22 cellular contexts compared by ENCODE assay signal in genomic region chr17:35748979-35749378, GRCh38. TPM values are rescaled to one million over a fixed set of nuclear protein-coding genes. Genes with fewer than 3 reads are reported as not detected.
"Had no signal": no experiment of that assay in that cellular context is flagged by ENCODE, and none has a peak within 500 bp of the region (broad histone marks: within the 10 kb centered on the region; RNA-seq: fewer than 3 reads in every experiment).

No MANE protein-coding gene starts in this region.

- H3K9me3 ChIP-seq: colonic mucosa, esophagus squamous epithelium, gastroesophageal sphincter, mucosa of descending colon, pancreas, suprapubic skin, thyroid gland, uterus had no signal

- H3K4me3 ChIP-seq: colonic mucosa, gastroesophageal sphincter, lung, mucosa of descending colon, pancreas, suprapubic skin, thyroid gland, uterus had no signal

- H3K36me3 ChIP-seq: colonic mucosa, esophagus squamous epithelium, gastroesophageal sphincter, pancreas, suprapubic skin, thyroid gland, uterus had no signal

- H3K27ac ChIP-seq: colonic mucosa, esophagus squamous epithelium, gastroesophageal sphincter, pancreas, suprapubic skin, thyroid gland, uterus had no signal

- ATAC-seq: gastroesophageal sphincter; naive thymus-derived CD8-positive, alpha-beta T cell had no signal

- H3K4me1 ChIP-seq: colonic mucosa had no signal

- DNase-seq: colonic mucosa; esophagus squamous epithelium; left cardiac atrium; stimulated activated CD4-positive, alpha-beta T cell treated with anti-CD3 and anti-CD28 coated beads, Interleukin-12 subunit alpha, Interleukin-12 subunit beta, amount 100 ng/mL, for 4 hours; stimulated activated naive CD4-positive, alpha-beta T cell; uterus had no signal

- FAIRE-seq: kidney, pancreas, small intestine had no signal

- H3K27me3 ChIP-seq: thyroid gland had no signal

RNA-seq across cellular contexts. Expression of gene GAS2L2, which starts 4.1 kb away (rescaled TPM):
- total RNA-seq: epithelial cell of proximal tubule, esophagus squamous epithelium, kidney, mucosa of descending colon, thyroid gland had no signal
- polyA plus RNA-seq: naive thymus-derived CD8-positive, alpha-beta T cell had no signal

RNA-seq across cellular contexts. Expression of gene C17orf50, which starts 11.7 kb away (rescaled TPM):
- total RNA-seq: colonic mucosa, dermis blood vessel endothelial cell, esophagus squamous epithelium, gastroesophageal sphincter, kidney, left cardiac atrium, left ventricle myocardium superior, mesenteric fat pad, mucosa of descending colon, progenitor cell of endocrine pancreas, right cardiac atrium, suprapubic skin, uterus had no signal
- polyA plus RNA-seq: neural cell had no signal

RNA-seq across cellular contexts. Expression of gene MMP28, which starts 46.5 kb away (rescaled TPM):
- total RNA-seq: epithelial cell of proximal tubule had no signal
